ENCODE assay signal across 9 cellular contexts in the genomic region with DNA sequence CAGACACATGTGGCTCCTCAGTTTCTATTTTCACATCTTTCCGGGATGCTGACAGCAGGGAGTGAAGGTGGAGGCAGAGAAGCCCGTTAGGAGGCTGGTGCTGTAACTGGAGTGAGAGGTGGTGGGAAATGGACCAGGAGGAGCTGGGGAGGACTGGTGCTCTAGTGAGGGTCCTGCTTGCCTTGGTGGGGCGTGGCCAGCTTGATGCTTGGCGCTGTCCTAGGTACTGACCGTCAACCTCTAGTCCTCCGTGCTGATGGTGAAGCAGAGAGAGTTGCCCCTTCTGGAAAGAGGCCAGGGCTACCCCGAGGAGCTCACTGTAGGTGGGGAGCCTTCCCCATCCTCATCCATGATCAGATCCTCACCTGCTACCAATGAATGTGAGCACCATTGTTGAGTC. TPM values are rescaled to one million over a fixed set of nuclear protein-coding genes. Genes with fewer than 3 reads are reported as not detected.
A peak's percentile ranks its signal among the peaks of the same experiment; 100 is the strongest.
DNase-seq lines count a peak whose midpoint lies in the region; ATAC-seq lines count a peak whose summit lies in the region.
"Had no signal": no experiment of that assay in that cellular context is flagged by ENCODE, and none has a peak within 500 bp of the region (broad histone marks: within the 10 kb centered on the region; RNA-seq: fewer than 3 reads in every experiment).

No MANE protein-coding gene starts in this region.

- H3K9me3 ChIP-seq in effector memory CD4-positive, alpha-beta T cell (ENCODE audit: control insufficient read depth, low read length) = no peaks in the 10 kb centered on the region

- no peak overlapping the region for H3K4me3 ChIP-seq in effector memory CD4-positive, alpha-beta T cell (ENCODE audit: insufficient read depth, low read depth, low read length, poor library complexity, severe bottlenecking)

- H3K9me3 Mint-ChIP-seq in stimulated activated naive CD8-positive, alpha-beta T cell treated with anti-CD3 and anti-CD28 coated beads, Interleukin-15, Interleukin-2, amounts not matched to agents 100 ng/mL and 50 ng/mL, for 24 hours = no peaks in the 10 kb centered on the region
- H3K9me3 Mint-ChIP-seq in activated CD8-positive, alpha-beta T cell treated with anti-CD3 and anti-CD28 coated beads, Interleukin-2, amount 10 ng/mL, durations not matched to agents 7 days and 5 days (ENCODE audit: insufficient read depth) = no peaks in the 10 kb centered on the region
- H3K9me3 Mint-ChIP-seq in immature natural killer cell = no peaks in the 10 kb centered on the region

- peaks cover 45% of the 10 kb centered on the region for H3K4me1 Mint-ChIP-seq in stimulated activated naive CD8-positive, alpha-beta T cell treated with anti-CD3 and anti-CD28 coated beads, Interleukin-15, Interleukin-2, amounts not matched to agents 100 ng/mL and 50 ng/mL, for 24 hours (ENCODE audit: low read depth)
- H3K4me1 Mint-ChIP-seq in activated CD8-positive, alpha-beta T cell treated with anti-CD3 and anti-CD28 coated beads, Interleukin-2, amount 10 ng/mL, durations not matched to agents 7 days and 5 days (ENCODE audit: low read depth) = peaks cover 46% of the 10 kb centered on the region
- peaks cover 26 to 35% of the 10 kb centered on the region in 2 donors for H3K4me1 Mint-ChIP-seq in immature natural killer cell

- no peak for DNase-seq in stimulated activated naive CD8-positive, alpha-beta T cell treated with anti-CD3 and anti-CD28 coated beads, Interleukin-15, Interleukin-2, amounts not matched to agents 100 U/mL and 50 U/mL, for 24 hours
- peak; percentile 62 for DNase-seq in activated CD8-positive, alpha-beta T cell treated with anti-CD3 and anti-CD28 coated beads, Interleukin-2, amount 10 ng/mL, durations not matched to agents 7 days and 5 days
- DNase-seq in immature natural killer cell = peak in 1 of 3 donors; percentile 21
- no peak for DNase-seq in HuH-7 (ENCODE audit: low spot score)
- no peak for DNase-seq in effector memory CD4-positive, alpha-beta T cell
- DNase-seq in NCI-H2029 treated with DMSO at 0.1 percent for 48 hours (lab: John Stamatoyannopoulos, UW) = no peak
- DNase-seq: DMS79 had no signal

- peak overlapping the region; percentile 70 for H3K27ac Mint-ChIP-seq in stimulated activated naive CD8-positive, alpha-beta T cell treated with anti-CD3 and anti-CD28 coated beads, Interleukin-15, Interleukin-2, amounts not matched to agents 100 ng/mL and 50 ng/mL, for 24 hours
- peak overlapping the region; percentile 52 for H3K27ac Mint-ChIP-seq in activated CD8-positive, alpha-beta T cell treated with anti-CD3 and anti-CD28 coated beads, Interleukin-2, amount 10 ng/mL, durations not matched to agents 7 days and 5 days
- peak overlapping the region in 4 of 6 donors; percentile 13 to 90 (median 48) for H3K27ac Mint-ChIP-seq in immature natural killer cell

- POLR2A ChIA-PET in activated CD8-positive, alpha-beta T cell treated with anti-CD3 and anti-CD28 coated beads, Interleukin-2, amount 10 ng/mL, durations not matched to agents 7 days and 5 days (lab: Charles Lee) = interaction anchor here (0.6 to 4.1 kb wide), 2 partner anchors 32 to 33 kb away, joined by 3 to 16 read pairs; a partner anchor contains a TSS

- H3K36me3 ChIP-seq in effector memory CD4-positive, alpha-beta T cell (ENCODE audit: control insufficient read depth, insufficient read depth, low read length) = peaks cover 17% of the 10 kb centered on the region

- CTCF ChIA-PET in activated CD8-positive, alpha-beta T cell treated with anti-CD3 and anti-CD28 coated beads, Interleukin-2, amount 10 ng/mL, durations not matched to agents 7 days and 5 days (lab: Charles Lee) = interaction anchor here (1.5 to 2.9 kb wide), 2 partner anchors 12 to 27 kb away, joined by 3 to 15 read pairs; no protein-coding TSS in a partner anchor

- no peak overlapping the region for H3K27ac ChIP-seq in effector memory CD4-positive, alpha-beta T cell (ENCODE audit: insufficient read depth, low read length, poor library complexity, severe bottlenecking)

- ATAC-seq in stimulated activated naive CD8-positive, alpha-beta T cell treated with anti-CD3 and anti-CD28 coated beads, Interleukin-15, Interleukin-2, amounts not matched to agents 100 U/mL and 50 U/mL, for 24 hours = no peak
- no peak for ATAC-seq in activated CD8-positive, alpha-beta T cell treated with anti-CD3 and anti-CD28 coated beads, Interleukin-2, amount 10 ng/mL, durations not matched to agents 7 days and 5 days
- ATAC-seq in HG03139 (IDR thresholded peaks at IDR 0.05; ENCODE audit: unreplicated experiment) = no peak

- peaks cover 9% of the 10 kb centered on the region for H3K36me3 Mint-ChIP-seq in stimulated activated naive CD8-positive, alpha-beta T cell treated with anti-CD3 and anti-CD28 coated beads, Interleukin-15, Interleukin-2, amounts not matched to agents 100 ng/mL and 50 ng/mL, for 24 hours (ENCODE audit: low read depth)
- peaks cover 3% of the 10 kb centered on the region for H3K36me3 Mint-ChIP-seq in activated CD8-positive, alpha-beta T cell treated with anti-CD3 and anti-CD28 coated beads, Interleukin-2, amount 10 ng/mL, durations not matched to agents 7 days and 5 days (ENCODE audit: low read depth)
- no peaks in the 10 kb centered on the region for H3K36me3 Mint-ChIP-seq in immature natural killer cell

- H3K4me3 Mint-ChIP-seq in stimulated activated naive CD8-positive, alpha-beta T cell treated with anti-CD3 and anti-CD28 coated beads, Interleukin-15, Interleukin-2, amounts not matched to agents 100 ng/mL and 50 ng/mL, for 24 hours = peak overlapping the region; percentile 95
- H3K4me3 Mint-ChIP-seq in activated CD8-positive, alpha-beta T cell treated with anti-CD3 and anti-CD28 coated beads, Interleukin-2, amount 10 ng/mL, durations not matched to agents 7 days and 5 days = peak overlapping the region; percentile 95
- H3K4me3 Mint-ChIP-seq in immature natural killer cell = peak overlapping the region; percentile 89 to 97 (median 93)

- peaks cover 23% of the 10 kb centered on the region for H3K4me1 ChIP-seq in effector memory CD4-positive, alpha-beta T cell (ENCODE audit: control insufficient read depth, insufficient read depth, low read length, poor library complexity, severe bottlenecking)

- no peaks in the 10 kb centered on the region for H3K27me3 Mint-ChIP-seq in stimulated activated naive CD8-positive, alpha-beta T cell treated with anti-CD3 and anti-CD28 coated beads, Interleukin-15, Interleukin-2, amounts not matched to agents 100 ng/mL and 50 ng/mL, for 24 hours
- no peaks in the 10 kb centered on the region for H3K27me3 Mint-ChIP-seq in activated CD8-positive, alpha-beta T cell treated with anti-CD3 and anti-CD28 coated beads, Interleukin-2, amount 10 ng/mL, durations not matched to agents 7 days and 5 days (ENCODE audit: low read depth)
- H3K27me3 Mint-ChIP-seq in immature natural killer cell (ENCODE audit: low read depth in 3 of 3) = peaks cover 7 to 11% (median 10%) of the 10 kb centered on the region in 3 donors

- no peaks in the 10 kb centered on the region for H3K27me3 ChIP-seq in effector memory CD4-positive, alpha-beta T cell (replicated peaks; ENCODE audit: control insufficient read depth, insufficient read depth, low read length, poor library complexity, severe bottlenecking)

RNA-seq across cellular contexts. Expression of a gene that starts 1.4 kb away (rescaled TPM):
- 1 to 10 TPM; 8.5 to 8.8 TPM for total RNA-seq in activated CD8-positive, alpha-beta T cell treated with anti-CD3 and anti-CD28 coated beads, Interleukin-2, amount 10 ng/mL, durations not matched to agents 7 days and 5 days
- 1 to 10 TPM; 1.4 to 7.7 (median 5.0) TPM for polyA plus RNA-seq in immature natural killer cell

RNA-seq across cellular contexts. Expression of a gene that starts 7.8 kb away (rescaled TPM):
- 1 to 10 TPM; 2.2 to 2.7 TPM for total RNA-seq in activated CD8-positive, alpha-beta T cell treated with anti-CD3 and anti-CD28 coated beads, Interleukin-2, amount 10 ng/mL, durations not matched to agents 7 days and 5 days
- polyA plus RNA-seq in immature natural killer cell = 1 to 10 TPM in 2 of 3 donors, under 1 TPM in 1; 0.34 to 1.6 (median 1.1) TPM

RNA-seq across cellular contexts. Expression of a gene that starts 32.1 kb away (rescaled TPM):
- 10 to 100 TPM; 31.1 to 33.2 TPM for total RNA-seq in activated CD8-positive, alpha-beta T cell treated with anti-CD3 and anti-CD28 coated beads, Interleukin-2, amount 10 ng/mL, durations not matched to agents 7 days and 5 days
- 10 to 100 TPM; 23.5 to 58.7 (median 36.5) TPM for polyA plus RNA-seq in immature natural killer cell

RNA-seq across cellular contexts. Expression of a gene that starts 32.4 kb away (rescaled TPM):
- 10 to 100 TPM; 28.3 to 34.3 TPM for total RNA-seq in activated CD8-positive, alpha-beta T cell treated with anti-CD3 and anti-CD28 coated beads, Interleukin-2, amount 10 ng/mL, durations not matched to agents 7 days and 5 days
- 10 to 100 TPM; 60.6 to 87.5 (median 64.5) TPM for polyA plus RNA-seq in immature natural killer cell
